ENCODE assay signal across 14 cellular contexts in genomic region chr14:19002566-19002965, GRCh38. TPM values are rescaled to one million over a fixed set of nuclear protein-coding genes. Genes with fewer than 3 reads are reported as not detected.
"Had no signal": no experiment of that assay in that cellular context is flagged by ENCODE, and none has a peak within 500 bp of the region (broad histone marks: within the 10 kb centered on the region; RNA-seq: fewer than 3 reads in every experiment).

No MANE protein-coding gene starts in this region.

RNA-seq across cellular contexts. Expression of gene POTEM, which starts 35.3 kb away (rescaled TPM):
- total RNA-seq: activated CD4-positive, alpha-beta memory T cell treated with anti-CD3 and anti-CD28 coated beads for 36 hours; activated CD4-positive, alpha-beta memory T cell treated with anti-CD3 and anti-CD28 coated beads, Interleukin-2, amount 10 ng/mL, durations not matched to agents 7 days and 5 days; activated CD4-positive, alpha-beta T cell treated with anti-CD3 and anti-CD28 coated beads for 36 hours; activated CD4-positive, alpha-beta T cell treated with anti-CD3 and anti-CD28 coated beads, Interleukin-2, amount 10 ng/mL, durations not matched to agents 24 days and 14 days; activated CD4-positive, alpha-beta T cell treated with anti-CD3 and anti-CD28 coated beads, Interleukin-2, amount 10 ng/mL, durations not matched to agents 7 days and 5 days; activated CD8-positive, alpha-beta memory T cell treated with anti-CD3 and anti-CD28 coated beads for 36 hours; activated CD8-positive, alpha-beta memory T cell treated with anti-CD3 and anti-CD28 coated beads, Interleukin-2, amount 10 ng/mL, durations not matched to agents 7 days and 5 days; activated CD8-positive, alpha-beta T cell treated with anti-CD3 and anti-CD28 coated beads for 36 hours; activated CD8-positive, alpha-beta T cell treated with anti-CD3 and anti-CD28 coated beads, Interleukin-2, amount 10 ng/mL, durations not matched to agents 7 days and 5 days; T-cell; T-helper 1 cell treated with Interleukin-12 subunit alpha and Interleukin-12 subunit beta and Interleukin-4 antibody, amounts not matched to agents 30 ng/mL and 1 ng/mL, for 36 hours; T-helper 17 cell; T-helper 2 cell treated with Interferon-gamma antibody and Interleukin-4, amounts not matched to agents 100 ng/mL and 5 ng/mL, for 36 hours; WTC11 had no signal
